19 cellular contexts compared by ENCODE assay signal in genomic region chr3:39499651-39500273, GRCh38. TPM values are rescaled to one million over a fixed set of nuclear protein-coding genes. Genes with fewer than 3 reads are reported as not detected.
DNase-seq lines count a peak whose midpoint lies in the region; ATAC-seq, FAIRE-seq and TF ChIP-seq lines count a peak whose summit lies in the region.
"Had no signal": no experiment of that assay in that cellular context is flagged by ENCODE, and none has a peak within 500 bp of the region (broad histone marks: within the 10 kb centered on the region; RNA-seq: fewer than 3 reads in every experiment).

No MANE protein-coding gene starts in this region.

- ATAC-seq in HepG2 (no peak; the same call in 2 of the 3 replicates), right lobe of liver (no peak), HG02588 (IDR thresholded peaks at IDR 0.05; ENCODE audit: unreplicated experiment) (no peak)
- ATAC-seq: PC-3 had no signal

- H3K79me1 ChIP-seq in mesendoderm (ENCODE audit: low read length) = no peaks in the 10 kb centered on the region

- no TSS peak for BruUV-seq in HepG2 (replicated peaks; lab: Mats Ljungman, UMichigan)

- no peaks in the 10 kb centered on the region for H3K36me3 ChIP-seq in HepG2 (replicated peaks in 1 of 2; ENCODE audit: control insufficient read depth in 1 of 2, insufficient read depth in 2 of 2, low read length in 2 of 2)
- H3K36me3 ChIP-seq in right lobe of liver = no peaks in the 10 kb centered on the region
- H3K36me3 ChIP-seq in mesendoderm (ENCODE audit: control insufficient read depth, insufficient read depth, low read length) = no peaks in the 10 kb centered on the region
- H3K36me3 ChIP-seq in stomach = no peaks in the 10 kb centered on the region
- H3K36me3 ChIP-seq: MG63 had no signal

- peak; percentile 9 for DNase-seq in HepG2 (ENCODE audit: low spot score)
- DNase-seq in right lobe of liver = no peak
- DNase-seq in dermis blood vessel endothelial cell = peak; percentile 57
- DNase-seq in mesendoderm = peak; percentile 30
- DNase-seq in NK-92 treated with Interleukin-12 subunit alpha and Interleukin-12 subunit beta, amount 100 ng/mL, for 24 hours (lab: John Stamatoyannopoulos, UW) = no peak
- DNase-seq in stomach = no peak
- DNase-seq: C1 segment of cervical spinal cord, DMS 273 treated with DMSO at 0.1 percent for 48 hours, GOT3, HFFc6, KG1, MG63, NCI-H1092, NCI-H146, NCI-H2081, NCI-H774, PC-3 had no signal

- H3K27ac ChIP-seq in HepG2 (ENCODE audit: extremely low read length, insufficient read depth, low read length) = no peak overlapping the region
- no peak overlapping the region for H3K27ac ChIP-seq in right lobe of liver
- no peak overlapping the region for H3K27ac ChIP-seq in mesendoderm (ENCODE audit: low read depth, low read length)
- no peak overlapping the region for H3K27ac ChIP-seq in stomach

- H3K9me3 ChIP-seq in HepG2 (ENCODE audit: low read length) (no peaks in the 10 kb centered on the region), right lobe of liver (no peaks in the 10 kb centered on the region), stomach (peaks cover 0 to 4% (median 0%) of the 10 kb centered on the region in 4 donors)
- H3K9me3 ChIP-seq: MG63 had no signal

- POLR2A ChIA-PET in HepG2 (lab: Yijun Ruan, JAX) = no interaction called here

- no peak overlapping the region for H3K4ac ChIP-seq in mesendoderm (ENCODE audit: low read depth, low read length)

- H4K5ac ChIP-seq in mesendoderm (ENCODE audit: low read length) = no peak overlapping the region

- peaks cover 2 to 11% of the 10 kb centered on the region in 2 experiments; a peak in 3 of 5 replicates for H3K27me3 ChIP-seq in HepG2 (ENCODE audit: control insufficient read depth in 1 of 2, insufficient read depth in 2 of 2, low read length in 2 of 2)
- peaks cover 0 to 7% of the 10 kb centered on the region in 2 donors for H3K27me3 ChIP-seq in right lobe of liver
- H3K27me3 ChIP-seq in mesendoderm (ENCODE audit: insufficient read depth, low read length, poor library complexity) = no peaks in the 10 kb centered on the region
- peaks cover 0 to 43% (median 18%) of the 10 kb centered on the region in 3 donors for H3K27me3 ChIP-seq in stomach
- H3K27me3 ChIP-seq: MG63 had no signal

- H3K56ac ChIP-seq in mesendoderm (ENCODE audit: low read length) = peak overlapping the region; percentile 5

- H3K9ac ChIP-seq in HepG2 (ENCODE audit: insufficient read depth, low read depth, low read length) (no peak overlapping the region), mesendoderm (ENCODE audit: low read length) (no peak overlapping the region)

- H4K8ac ChIP-seq in mesendoderm (ENCODE audit: low read depth, low read length) = no peak overlapping the region

- H3K18ac ChIP-seq in mesendoderm (ENCODE audit: low read length) = no peak overlapping the region

- intact Hi-C loops in HepG2 (cut with micrococcal nuclease; ENCODE audit: unreplicated experiment) (no loop called here), right lobe of liver (cut with DNase I) (loop anchor here in 1 of 2 donors (5.0 kb wide), 1 partner anchor 52 kb away; no protein-coding TSS in a partner anchor), stomach (cut with DNase I; ENCODE audit: low total_unique reads) (no loop called here)

- H2BK120ac ChIP-seq in mesendoderm (ENCODE audit: low read depth, low read length) = no peak overlapping the region

- H3K4me3 ChIP-seq in HepG2 (replicated peaks in 1 of 3; ENCODE audit: insufficient read depth in 1 of 3, low read depth in 2 of 3, low read length in 3 of 3) (no peak overlapping the region), right lobe of liver (no peak overlapping the region), mesendoderm (ENCODE audit: low read length) (no peak overlapping the region), stomach (no peak overlapping the region)
- H3K4me3 ChIP-seq: MG63 had no signal

- H3K23ac ChIP-seq in mesendoderm (ENCODE audit: low read length) = peak overlapping the region; percentile 75

- TF ChIP-seq CTCF in HepG2 (CRISPR knock-in tag; IDR thresholded peaks at IDR 0.05) = no peak
- TF ChIP-seq CTCF in right lobe of liver (IDR thresholded peaks at IDR 0.05) = no peak
- TF ChIP-seq CTCF in stomach (IDR thresholded peaks at IDR 0.05) = no peak

- H2BK15ac ChIP-seq in mesendoderm (replicated peaks; ENCODE audit: low read depth) = no peak overlapping the region

- CTCF ChIA-PET in HepG2 (lab: Yijun Ruan, JAX; ENCODE audit: low intra/inter-chr PET ratio, low total read pairs) = interaction anchor here (0.9 to 2.7 kb wide), 2 partner anchors 51 to 52 kb away, joined by 3 to 43 read pairs; no protein-coding TSS in a partner anchor

- in situ Hi-C loops in HepG2 (cut with HindIII; ENCODE audit: extremely low pct_ligation_motif_present, low pct_unique_long_range_greater_than_20kb) = loop anchor here (5.0 kb wide), 1 partner anchor 52 kb away; no protein-coding TSS in a partner anchor

- no peak for TF ChIP-seq POLR2A in HepG2 (IDR thresholded peaks at IDR 0.05; ENCODE audit: insufficient read depth in 1 of 2, low read depth in 2 of 2, low read length in 2 of 2)
- TF ChIP-seq POLR2A in right lobe of liver (IDR thresholded peaks at IDR 0.05) = no peak
- TF ChIP-seq POLR2A in stomach (IDR thresholded peaks at IDR 0.05) = no peak

- no peak for FAIRE-seq in HepG2 (lab: Jason Lieb, UNC)

- TF ChIP-seq RAD21 in HepG2 (CRISPR knock-in tag; IDR thresholded peaks at IDR 0.05) = no peak

- no peaks in the 10 kb centered on the region for H3K79me2 ChIP-seq in HepG2 (ENCODE audit: insufficient read depth, low read length)
- no peaks in the 10 kb centered on the region for H3K79me2 ChIP-seq in mesendoderm (ENCODE audit: control insufficient read depth, insufficient read depth, low read length)

- H3K4me2 ChIP-seq in HepG2 (ENCODE audit: low read depth, low read length) (no peak overlapping the region), mesendoderm (ENCODE audit: low read length) (no peak overlapping the region)

- H3K4me1 ChIP-seq in HepG2 (ENCODE audit: insufficient read depth, low read length) = peaks cover 12% of the 10 kb centered on the region; the same call in 1 of the 2 replicates
- H3K4me1 ChIP-seq in right lobe of liver = peaks cover 0 to 4% (median 0%) of the 10 kb centered on the region in 4 donors
- H3K4me1 ChIP-seq in mesendoderm (ENCODE audit: control insufficient read depth, low read depth, low read length) = peaks cover 4% of the 10 kb centered on the region
- H3K4me1 ChIP-seq in stomach = peaks cover 0 to 10% (median 4%) of the 10 kb centered on the region in 4 donors

- H2BK5ac ChIP-seq in mesendoderm (ENCODE audit: low read length) = no peak overlapping the region

- TF ChIP-seq EP300 in HepG2 (IDR thresholded peaks at IDR 0.05; ENCODE audit: low read depth in 2 of 2, low read length in 2 of 2) = no peak
- no peak for TF ChIP-seq EP300 in HepG2 (CRISPR knock-in tag; IDR thresholded peaks at IDR 0.05; ENCODE audit: borderline replicate concordance)
- no peak for TF ChIP-seq EP300 in stomach (IDR thresholded peaks at IDR 0.05)

- no peaks in the 10 kb centered on the region for H4K20me1 ChIP-seq in HepG2 (ENCODE audit: insufficient read depth, low read length)

- H2AK5ac ChIP-seq in mesendoderm (ENCODE audit: low read length) = peak overlapping the region; percentile 92

- 0% methylated on average over 2 of the region's 2 CpGs for WGBS in HepG2 (ENCODE audit: low lambda C conversion rate)
- WGBS in right lobe of liver (ENCODE audit: insufficient coverage, low coverage, low lambda C conversion rate, missing lambda C conversion rate) = 33% methylated on average over 2 of the region's 2 CpGs
- no CpG with 5 or more reads among the region's 2 CpGs for WGBS in mesendoderm (ENCODE audit: extremely low coverage, insufficient coverage, low lambda C conversion rate)
- WGBS in stomach, 5 donors = 53 to 68% (median 60%) methylated on average over 2 of the region's 2 CpGs

- no peak overlapping the region for H2AFZ ChIP-seq in HepG2 (ENCODE audit: low read length)

TF ChIP-seq in HepG2, 621 proteins besides CTCF, POLR2A, EP300 and RAD21:
- TF ChIP-seq CEBPB (IDR thresholded peaks at IDR 0.05; ENCODE audit: borderline replicate concordance, low read depth, low read length) (peak; percentile 5; the same call in 1 of the 2 replicates), ISL2 (CRISPR knock-in tag; IDR thresholded peaks at IDR 0.05) (no peak)

RNA-seq across cellular contexts. Expression of gene MOBP, which starts 32.3 kb away (rescaled TPM):
- total RNA-seq in HepG2 (2016; rRNA removed; fragmentation: Illumina TruSeq; extraction: Trizol) (not detected in 2 replicates), right lobe of liver (not detected), dermis blood vessel endothelial cell (0.19 TPM in 1 of 2 replicates, not detected in the other), stomach (under 1 TPM in 3 of 5 donors, not detected in 2; 0.29 to 0.92 (median 0.58) TPM)
- total RNA-seq in HepG2 (2016; cell fraction: cytosol; rRNA removed; fragmentation: Illumina TruSeq; extraction: Trizol; ENCODE audit: low read depth) = not detected in 2 replicates
- total RNA-seq in HepG2 (2016; cell fraction: insoluble cytoplasmic fraction; rRNA removed; fragmentation: Illumina TruSeq; extraction: Trizol) = not detected in 2 replicates
- total RNA-seq in HepG2 (2016; cell fraction: membrane; rRNA removed; fragmentation: Illumina TruSeq; extraction: Trizol) = not detected in 2 replicates
- total RNA-seq in HepG2 (2016; cell fraction: nucleus; rRNA removed; fragmentation: Illumina TruSeq; extraction: Trizol) = not detected in 2 replicates
- polyA plus RNA-seq in HepG2 (2011; rRNA removed) (not detected in 2 replicates), stomach (under 1 TPM in 1 of 3 donors, not detected in 2; 0.06 TPM)
- polyA plus RNA-seq in HepG2 (2011; cell fraction: cytosol; rRNA removed) = 0.01 TPM in 1 of 2 replicates, not detected in the other
- not detected in 2 replicates for polyA plus RNA-seq in HepG2 (2011; cell fraction: nucleus; rRNA removed)
- not detected in 2 replicates for polyA plus RNA-seq in HepG2 (2012)
- polyA plus RNA-seq in HepG2 (2016; cell fraction: cytosol; fragmentation: Illumina TruSeq; extraction: Trizol; ENCODE audit: low read depth) = not detected in 2 replicates
- polyA plus RNA-seq in HepG2 (2016; cell fraction: insoluble cytoplasmic fraction; fragmentation: Illumina TruSeq; extraction: Trizol; ENCODE audit: low read depth) = not detected in 2 replicates
- polyA plus RNA-seq in HepG2 (2016; cell fraction: membrane; fragmentation: Illumina TruSeq; extraction: Trizol; ENCODE audit: low read depth) = not detected in 2 replicates
- polyA plus RNA-seq in HepG2 (2016; cell fraction: nucleus; fragmentation: Illumina TruSeq; extraction: Trizol; ENCODE audit: insufficient read depth, low read depth) = not detected in 2 replicates
- polyA minus RNA-seq in HepG2 (2011; rRNA and poly(A)+ RNA removed; ENCODE audit: low replicate concordance) = not detected in 2 replicates
- not detected in 2 replicates for polyA minus RNA-seq in HepG2 (2011; cell fraction: cytosol; rRNA and poly(A)+ RNA removed)
- polyA minus RNA-seq in HepG2 (2011; cell fraction: nucleus; rRNA and poly(A)+ RNA removed) = not detected in 2 replicates
- polyA plus RNA-seq in mesendoderm (2013, experiment 1 of 2) = 0.15 TPM
- 0.22 TPM for polyA plus RNA-seq in mesendoderm (2013, experiment 2 of 2)
- total RNA-seq: HFFc6, NCI-H460, PC-3 had no signal

Comparison
In these comparisons a context has a peak if more than half of its experiments do, and no peak if none do; other contexts are left out.
1. DNase-seq: peak in HepG2 (single experiment), dermis blood vessel endothelial cell (single experiment) and mesendoderm (single experiment); none in right lobe of liver (0 of 3), NK-92 treated with Interleukin-12 subunit alpha and Interleukin-12 subunit beta, amount 100 ng/mL, for 24 hours (single experiment) and stomach (single experiment).